Comparison of ENCODE assay signal across 8 cellular contexts in genomic region chr7:149415391-149416068, GRCh38. TPM values are rescaled to one million over a fixed set of nuclear protein-coding genes. Genes with fewer than 3 reads are reported as not detected.
DNase-seq lines count a peak whose midpoint lies in the region; ATAC-seq and TF ChIP-seq lines count a peak whose summit lies in the region.
"Had no signal": no experiment of that assay in that cellular context is flagged by ENCODE, and none has a peak within 500 bp of the region (broad histone marks: within the 10 kb centered on the region; RNA-seq: fewer than 3 reads in every experiment).

No MANE protein-coding gene starts in this region.

- ATAC-seq in central memory CD8-positive, alpha-beta T cell (replicated peaks; ENCODE audit: extremely low read depth, poor library complexity, severe bottlenecking) = no peak

- CTCF ChIA-PET in RWPE1 (lab: Yijun Ruan, JAX) = no interaction called here

- H3K4me3 ChIP-seq in HUES6 (ENCODE audit: low read depth, low read length) = peak overlapping the region; percentile 80
- H3K4me3 ChIP-seq in stomach = peak overlapping the region; percentile 16 to 25 (median 24)

- H3K9me3 Mint-ChIP-seq in central memory CD8-positive, alpha-beta T cell = no peaks in the 10 kb centered on the region

- no peak for DNase-seq in central memory CD8-positive, alpha-beta T cell (ENCODE audit: low spot score in 2 of 2)
- peak; percentile 59 for DNase-seq in iris pigment epithelial cell (ENCODE audit: low read depth)
- no peak for DNase-seq in stomach
- no peak for DNase-seq in ecto neural progenitor cell (ENCODE audit: low spot score)
- DNase-seq in NCI-H510A treated with DMSO at 0.1 percent for 48 hours (lab: John Stamatoyannopoulos, UW) = no peak
- DNase-seq in RWPE1 (ENCODE audit: low spot score) = no peak
- DNase-seq: NCI-H2081 treated with DMSO at 0.1 percent for 48 hours had no signal

- H3K27me3 Mint-ChIP-seq in central memory CD8-positive, alpha-beta T cell = peaks cover 54% of the 10 kb centered on the region

- H3K36me3 Mint-ChIP-seq in central memory CD8-positive, alpha-beta T cell (ENCODE audit: insufficient read depth) = peaks cover 4% of the 10 kb centered on the region

- no peak overlapping the region for H3K9ac ChIP-seq in HUES6 (ENCODE audit: low read length)

- 0 out of 2 replicates have a peak, but pooled peaks cover 3% of the 10 kb centered on the region for H3K4me1 ChIP-seq in HUES6 (ENCODE audit: control insufficient read depth, insufficient read depth, low read length)
- H3K4me1 ChIP-seq in stomach = peaks cover 0 to 8% (median 3%) of the 10 kb centered on the region in 4 donors

- H3K27ac Mint-ChIP-seq in central memory CD8-positive, alpha-beta T cell (ENCODE audit: low read depth) = peak overlapping the region; percentile 8

- H3K9me3 ChIP-seq in HUES6 (ENCODE audit: control insufficient read depth, insufficient read depth, low read depth, low read length) (no peaks in the 10 kb centered on the region; the same call in 1 of the 2 replicates), stomach (no peaks in the 10 kb centered on the region)

- H3K27ac ChIP-seq in HUES6 (ENCODE audit: low read depth, low read length) (no peak overlapping the region), stomach (peak overlapping the region in 1 of 5 donors; percentile 50), RWPE1 (no peak overlapping the region)

- peak overlapping the region; percentile 57 for H3K4me3 Mint-ChIP-seq in central memory CD8-positive, alpha-beta T cell

- no peaks in the 10 kb centered on the region for H3K4me1 Mint-ChIP-seq in central memory CD8-positive, alpha-beta T cell

- intact Hi-C loops in stomach (cut with DNase I; ENCODE audit: low total_unique reads) = no loop called here

- H3K27me3 ChIP-seq in HUES6 (ENCODE audit: control insufficient read depth, insufficient read depth, low read length) (peaks cover 8% of the 10 kb centered on the region), stomach (peaks cover 0 to 23% (median 7%) of the 10 kb centered on the region in 3 donors)

- no peak for TF ChIP-seq EP300 in stomach (IDR thresholded peaks at IDR 0.05)

- WGBS in stomach, 5 donors = 52 to 69% (median 55%) methylated on average over 26 of the region's 26 CpGs

- TF ChIP-seq CTCF in stomach (IDR thresholded peaks at IDR 0.05) (no peak), RWPE1 (conservative IDR thresholded peaks at IDR 0.05; ENCODE audit: low read depth) (no peak)

- POLR2A ChIA-PET in RWPE1 (lab: Yijun Ruan, JAX; ENCODE audit: low non-redundant PET) = no interaction called here

- no peak for TF ChIP-seq POLR2A in stomach (IDR thresholded peaks at IDR 0.05)

- H3K36me3 ChIP-seq in HUES6 (ENCODE audit: control insufficient read depth, insufficient read depth, low read length) (no peaks in the 10 kb centered on the region), stomach (no peaks in the 10 kb centered on the region)

RNA-seq across cellular contexts. Expression of gene ZNF777, which starts 45.3 kb away (rescaled TPM):
- total RNA-seq in stomach = 10 to 100 TPM in 1 of 5 donors, 1 to 10 TPM in 4; 1.2 to 15.2 (median 4.5) TPM
- 1 to 10 TPM; 5.2 to 6.1 (median 5.3) TPM for polyA plus RNA-seq in stomach
